Comparison of ENCODE assay signal across 21 cellular contexts in genomic region chr2:188364033-188364432, GRCh38.
"Had no signal": no experiment of that assay in that cellular context is flagged by ENCODE, and none has a peak within 500 bp of the region (broad histone marks: within the 10 kb centered on the region; RNA-seq: fewer than 3 reads in every experiment).

No MANE protein-coding gene starts in this region.

- H3K9me3 ChIP-seq: colonic mucosa, esophagus squamous epithelium, suprapubic skin had no signal

- H3K36me3 Mint-ChIP-seq: activated naive CD8-positive, alpha-beta T cell; brain; mesothelial cell of epicardium; T-cell; type B pancreatic cell had no signal

- H3K4me3 ChIP-seq: colonic mucosa, esophagus squamous epithelium, suprapubic skin had no signal

- H3K27ac ChIP-seq: colonic mucosa, esophagus squamous epithelium, suprapubic skin had no signal

- H3K4me1 ChIP-seq: colonic mucosa, esophagus squamous epithelium, suprapubic skin had no signal

- H3K27me3 ChIP-seq: colonic mucosa, esophagus squamous epithelium, suprapubic skin had no signal

- H3K4me1 Mint-ChIP-seq: activated CD4-positive, alpha-beta memory T cell treated with anti-CD3 and anti-CD28 coated beads, Interleukin-2, amount 10 ng/mL, durations not matched to agents 7 days and 5 days; mesothelial cell of epicardium; T-cell had no signal

- H3K27me3 Mint-ChIP-seq: activated CD4-positive, alpha-beta memory T cell treated with anti-CD3 and anti-CD28 coated beads, Interleukin-2, amount 10 ng/mL, durations not matched to agents 7 days and 5 days; activated naive CD8-positive, alpha-beta T cell; brain; progenitor cell of endocrine pancreas; stimulated activated naive CD8-positive, alpha-beta T cell treated with anti-CD3 and anti-CD28 coated beads, Interleukin-15, Interleukin-2, amounts not matched to agents 100 ng/mL and 50 ng/mL, for 24 hours; T-cell; type B pancreatic cell had no signal

- ATAC-seq: right cardiac atrium, T-cell had no signal

- H3K36me3 ChIP-seq: colonic mucosa, esophagus squamous epithelium, suprapubic skin had no signal

- DNase-seq: activated CD4-positive, alpha-beta memory T cell treated with anti-CD3 and anti-CD28 coated beads, Interleukin-2, amount 10 ng/mL, durations not matched to agents 7 days and 5 days; activated effector memory CD4-positive, alpha-beta T cell treated with anti-CD3 and anti-CD28 coated beads, Interleukin-2, amount 50 U/mL, for 16 hours; activated T-cell treated with anti-CD3 and anti-CD28 coated beads, Interleukin-2, amount 50 U/mL, for 48 hours; central memory CD4-positive, alpha-beta T cell; colonic mucosa; esophagus squamous epithelium; foreskin fibroblast; glutamatergic neuron; kidney glomerular epithelial cell; nephron progenitor cell; occipital lobe; right cardiac atrium; T-cell; T-helper 9 cell had no signal

- H3K4me3 Mint-ChIP-seq: activated CD4-positive, alpha-beta memory T cell treated with anti-CD3 and anti-CD28 coated beads, Interleukin-2, amount 10 ng/mL, durations not matched to agents 7 days and 5 days; activated naive CD8-positive, alpha-beta T cell; brain; mesothelial cell of epicardium; nephron progenitor cell; stimulated activated naive CD8-positive, alpha-beta T cell treated with anti-CD3 and anti-CD28 coated beads, Interleukin-15, Interleukin-2, amounts not matched to agents 100 ng/mL and 50 ng/mL, for 24 hours; T-cell; type B pancreatic cell had no signal

- H3K9me3 Mint-ChIP-seq: activated CD4-positive, alpha-beta memory T cell treated with anti-CD3 and anti-CD28 coated beads, Interleukin-2, amount 10 ng/mL, durations not matched to agents 7 days and 5 days; mesothelial cell of epicardium; nephron progenitor cell; stimulated activated naive CD8-positive, alpha-beta T cell treated with anti-CD3 and anti-CD28 coated beads, Interleukin-15, Interleukin-2, amounts not matched to agents 100 ng/mL and 50 ng/mL, for 24 hours; type B pancreatic cell had no signal

- H3K27ac Mint-ChIP-seq: activated CD4-positive, alpha-beta memory T cell treated with anti-CD3 and anti-CD28 coated beads, Interleukin-2, amount 10 ng/mL, durations not matched to agents 7 days and 5 days; activated naive CD8-positive, alpha-beta T cell; brain; mesothelial cell of epicardium; progenitor cell of endocrine pancreas; stimulated activated naive CD8-positive, alpha-beta T cell treated with anti-CD3 and anti-CD28 coated beads, Interleukin-15, Interleukin-2, amounts not matched to agents 100 ng/mL and 50 ng/mL, for 24 hours; T-cell; type B pancreatic cell had no signal
